8 cellular contexts compared by ENCODE assay signal in genomic region chr1:226002667-226003501, GRCh38. TPM values are rescaled to one million over a fixed set of nuclear protein-coding genes. Genes with fewer than 3 reads are reported as not detected.
DNase-seq lines count a peak whose midpoint lies in the region; ATAC-seq and TF ChIP-seq lines count a peak whose summit lies in the region.

No MANE protein-coding gene starts in this region.

- CTCF ChIA-PET in activated naive CD4-positive, alpha-beta T cell treated with anti-CD3 and anti-CD28 coated beads, Interleukin-2, amount 10 ng/mL, durations not matched to agents 7 days and 5 days (lab: Charles Lee), result interaction anchor here (0.6 to 1.4 kb wide), 2 partner anchors 9 to 62 kb away, joined by 3 to 7 read pairs; no protein-coding TSS in a partner anchor

- H3K27me3 Mint-ChIP-seq in activated naive CD4-positive, alpha-beta T cell treated with anti-CD3 and anti-CD28 coated beads, Interleukin-2, amount 10 ng/mL, durations not matched to agents 7 days and 5 days, result peaks cover 4% of the 10 kb centered on the region
- no peaks in the 10 kb centered on the region for H3K27me3 Mint-ChIP-seq in activated T-cell treated with anti-CD3 and anti-CD28 coated beads, Interleukin-2, amount 50 U/mL, for 4 hours (ENCODE audit: low read depth)

- H3K27ac ChIP-seq in gastrocnemius medialis, result peak overlapping the region; percentile 61 to 98 (median 92)

- H3K4me1 ChIP-seq in gastrocnemius medialis, result peaks cover 14 to 15% of the 10 kb centered on the region in 2 donors

- H3K4me3 Mint-ChIP-seq in activated naive CD4-positive, alpha-beta T cell treated with anti-CD3 and anti-CD28 coated beads, Interleukin-2, amount 10 ng/mL, durations not matched to agents 7 days and 5 days, result no peak overlapping the region
- peak overlapping the region; percentile 1 for H3K4me3 Mint-ChIP-seq in activated T-cell treated with anti-CD3 and anti-CD28 coated beads, Interleukin-2, amount 50 U/mL, for 4 hours

- ATAC-seq in activated T-cell treated with anti-CD3 and anti-CD28 coated beads, Interleukin-2, amount 50 U/mL, for 4 hours, result no peak
- ATAC-seq in Right ventricle myocardium superior (ENCODE audit: poor library complexity) (peak; percentile 2), gastrocnemius medialis (no peak), HG02759 (IDR thresholded peaks at IDR 0.05; ENCODE audit: unreplicated experiment) (no peak)

- TF ChIP-seq CTCF in gastrocnemius medialis (IDR thresholded peaks at IDR 0.05 in 4 of 5, conservative IDR thresholded peaks at IDR 0.05 in 1 of 5) (no peak), GM13977 (IDR thresholded peaks at IDR 0.05; ENCODE audit: extremely low read depth, insufficient read depth, missing control alignments) (no peak)

- no peaks in the 10 kb centered on the region for H3K27me3 ChIP-seq in gastrocnemius medialis

- no peaks in the 10 kb centered on the region for H3K36me3 ChIP-seq in gastrocnemius medialis

- H3K4me3 ChIP-seq in gastrocnemius medialis, result no peak overlapping the region

- no peaks in the 10 kb centered on the region for H3K9me3 ChIP-seq in gastrocnemius medialis

- peak; percentile 4 to 46 for TF ChIP-seq POLR2A in gastrocnemius medialis (IDR thresholded peaks at IDR 0.05)

- H3K9me3 Mint-ChIP-seq in activated naive CD4-positive, alpha-beta T cell treated with anti-CD3 and anti-CD28 coated beads, Interleukin-2, amount 10 ng/mL, durations not matched to agents 7 days and 5 days, result peaks cover 2% of the 10 kb centered on the region
- no peaks in the 10 kb centered on the region for H3K9me3 Mint-ChIP-seq in activated T-cell treated with anti-CD3 and anti-CD28 coated beads, Interleukin-2, amount 50 U/mL, for 4 hours

- H3K36me3 Mint-ChIP-seq in activated naive CD4-positive, alpha-beta T cell treated with anti-CD3 and anti-CD28 coated beads, Interleukin-2, amount 10 ng/mL, durations not matched to agents 7 days and 5 days, result peaks cover 7% of the 10 kb centered on the region
- H3K36me3 Mint-ChIP-seq in activated T-cell treated with anti-CD3 and anti-CD28 coated beads, Interleukin-2, amount 50 U/mL, for 4 hours (ENCODE audit: insufficient read depth), result peaks cover 2% of the 10 kb centered on the region

- DNase-seq in activated naive CD4-positive, alpha-beta T cell treated with anti-CD3 and anti-CD28 coated beads, Interleukin-2, amount 10 ng/mL, durations not matched to agents 7 days and 5 days, result peak; percentile 43
- DNase-seq in activated naive CD4-positive, alpha-beta T cell (lab: John Stamatoyannopoulos, UW), result no peak
- peak; percentile 92 for DNase-seq in NCI-H2196 (lab: John Stamatoyannopoulos, UW; ENCODE audit: unreplicated experiment)
- DNase-seq in activated T-cell treated with anti-CD3 and anti-CD28 coated beads, Interleukin-2, amount 50 U/mL, for 4 hours, result no peak
- peak; percentile 78 for DNase-seq in Right ventricle myocardium superior
- peak; percentile 34 to 48 for DNase-seq in gastrocnemius medialis
- DNase-seq in GM13977 (ENCODE audit: low spot score), result no peak

- peaks cover 55% of the 10 kb centered on the region for H3K4me1 Mint-ChIP-seq in activated naive CD4-positive, alpha-beta T cell treated with anti-CD3 and anti-CD28 coated beads, Interleukin-2, amount 10 ng/mL, durations not matched to agents 7 days and 5 days
- peaks cover 47% of the 10 kb centered on the region for H3K4me1 Mint-ChIP-seq in activated T-cell treated with anti-CD3 and anti-CD28 coated beads, Interleukin-2, amount 50 U/mL, for 4 hours (ENCODE audit: low read depth)

- intact Hi-C loops in Right ventricle myocardium superior (cut with DNase I), result loop anchor here (5.0 kb wide), 1 partner anchor 59 kb away; the partner anchor contains the start of gene H3-3A
- intact Hi-C loops in gastrocnemius medialis (cut with DNase I; ENCODE audit: low total_unique reads), result no loop called here

- peak overlapping the region; percentile 99 for H3K27ac Mint-ChIP-seq in activated naive CD4-positive, alpha-beta T cell treated with anti-CD3 and anti-CD28 coated beads, Interleukin-2, amount 10 ng/mL, durations not matched to agents 7 days and 5 days

- in situ Hi-C loops in gastrocnemius medialis (cut with MboI; ENCODE audit: low sequenced_read_pairs in 4 of 4), result loop anchor here in 1 of 4 donors (10.0 kb wide), 1 partner anchor 52 kb away; no protein-coding TSS in a partner anchor
- in situ Hi-C loops in GM13977 (cut with MboI; ENCODE audit: low pct_unique_long_range_greater_than_20kb, low sequenced_read_pairs, unreplicated experiment), result no loop called here

RNA-seq across cellular contexts. Expression of gene SDE2, which starts 3.7 kb away (rescaled TPM):
- total RNA-seq in activated T-cell treated with anti-CD3 and anti-CD28 coated beads, Interleukin-2, amount 50 U/mL, for 4 hours, result 10 to 100 TPM; 27.3 to 28.8 (median 28.5) TPM
- 9.4 TPM for total RNA-seq in Right ventricle myocardium superior
- total RNA-seq in gastrocnemius medialis, result 10 to 100 TPM; 20.1 to 30.0 (median 23.0) TPM

RNA-seq across cellular contexts. Expression of gene H3-3A, which starts 59.6 kb away (rescaled TPM):
- total RNA-seq in activated T-cell treated with anti-CD3 and anti-CD28 coated beads, Interleukin-2, amount 50 U/mL, for 4 hours, result 100 to 1,000 TPM; 328 to 367 (median 332) TPM
- 271 TPM for total RNA-seq in Right ventricle myocardium superior
- total RNA-seq in gastrocnemius medialis, result 100 to 1,000 TPM; 163 to 289 (median 191) TPM

Comparison
In these comparisons a context has a peak if more than half of its experiments do, and no peak if none do; other contexts are left out.
1. DNase-seq: peak in activated naive CD4-positive, alpha-beta T cell treated with anti-CD3 and anti-CD28 coated beads, Interleukin-2, amount 10 ng/mL, durations not matched to agents 7 days and 5 days (single experiment), NCI-H2196 (single experiment), Right ventricle myocardium superior (single experiment) and gastrocnemius medialis (2 of 2); none in activated naive CD4-positive, alpha-beta T cell (0 of 4), activated T-cell treated with anti-CD3 and anti-CD28 coated beads, Interleukin-2, amount 50 U/mL, for 4 hours (single experiment) and GM13977 (single experiment).